Comparison of ENCODE assay signal across 16 cellular contexts in the genomic region with DNA sequence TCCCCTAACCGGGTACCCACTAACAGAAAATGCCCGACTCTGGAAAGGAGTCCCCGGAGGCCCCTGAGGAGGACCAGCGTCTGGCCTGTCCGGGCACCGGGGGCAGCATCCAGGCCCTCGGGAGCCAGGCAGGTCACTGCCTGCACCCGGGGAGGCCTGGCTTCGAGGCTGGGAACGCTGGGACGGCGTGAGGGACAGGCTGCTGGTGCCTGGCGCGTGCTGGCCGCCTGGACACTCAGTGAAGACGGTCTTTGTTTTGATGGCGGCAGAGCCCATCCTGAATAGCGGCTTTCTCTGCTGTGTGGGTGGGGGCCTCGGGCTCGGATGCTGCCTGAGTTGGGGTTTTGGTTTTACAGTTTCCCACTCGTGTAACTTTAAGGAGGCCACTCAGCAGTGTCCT.
"Had no signal": no experiment of that assay in that cellular context is flagged by ENCODE, and none has a peak within 500 bp of the region (broad histone marks: within the 10 kb centered on the region; RNA-seq: fewer than 3 reads in every experiment).

No MANE protein-coding gene starts in this region.

- DNase-seq: activated CD4-positive, alpha-beta memory T cell treated with anti-CD3 and anti-CD28 coated beads for 36 hours; activated gamma-delta T cell; activated T-cell treated with anti-CD3 and anti-CD28 coated beads, Interleukin-2, amount 50 U/mL, for 48 hours; aorta; colonic mucosa; effector CD4-positive, alpha-beta T cell; foreskin keratinocyte; naive B cell; stimulated activated naive CD4-positive, alpha-beta T cell treated with Interleukin-2 at 50 U/mL for 16 hours; T-helper 1 cell; testis had no signal

- H3K27me3 Mint-ChIP-seq: activated CD4-positive, alpha-beta memory T cell treated with anti-CD3 and anti-CD28 coated beads for 36 hours; activated naive CD8-positive, alpha-beta T cell; naive B cell had no signal

- H3K36me3 Mint-ChIP-seq: activated CD4-positive, alpha-beta memory T cell treated with anti-CD3 and anti-CD28 coated beads for 36 hours; activated naive CD8-positive, alpha-beta T cell; mesothelial cell of epicardium; naive B cell had no signal

- ATAC-seq: foreskin keratinocyte, sciatic nerve had no signal

- H3K4me3 Mint-ChIP-seq: activated CD4-positive, alpha-beta memory T cell treated with anti-CD3 and anti-CD28 coated beads for 36 hours; activated naive CD8-positive, alpha-beta T cell; mesothelial cell of epicardium; naive B cell had no signal

- H3K27ac ChIP-seq: colonic mucosa, foreskin keratinocyte, prostate gland, testis, VCaP had no signal

- H3K27ac Mint-ChIP-seq: activated CD4-positive, alpha-beta memory T cell treated with anti-CD3 and anti-CD28 coated beads for 36 hours; activated naive CD8-positive, alpha-beta T cell; mesothelial cell of epicardium had no signal

- H3K9me3 Mint-ChIP-seq: activated CD4-positive, alpha-beta memory T cell treated with anti-CD3 and anti-CD28 coated beads for 36 hours; mesothelial cell of epicardium had no signal

- H3K4me1 Mint-ChIP-seq: mesothelial cell of epicardium had no signal
